Comparison of ENCODE assay signal across 2 cellular contexts in genomic region chr6:145621776-145622175, GRCh38.
TF ChIP-seq lines count a peak whose summit lies in the region.

No MANE protein-coding gene starts in this region.

TF ChIP-seq in GM12878, 131 proteins besides CTCF, POLR2A, EP300 and RAD21:
- no peak for TF ChIP-seq MYB (IDR thresholded peaks at IDR 0.05; ENCODE audit: borderline replicate concordance, low read depth, low read length)
- 0 out of 2 replicates have a peak, but pooled peaks have one; percentile 19 for TF ChIP-seq CBX5 (IDR thresholded peaks at IDR 0.05; ENCODE audit: low read depth)

TF ChIP-seq in WTC11, 78 proteins besides CTCF, POLR2A, EP300 and RAD21:
- TF ChIP-seq IRF2 (CRISPR knock-in tag; IDR thresholded peaks at IDR 0.05; ENCODE audit: borderline replicate concordance, low read depth) = no peak
- no peak for TF ChIP-seq ZNF317 (CRISPR knock-in tag; IDR thresholded peaks at IDR 0.05; ENCODE audit: borderline replicate concordance, low read depth)
- no peak for TF ChIP-seq KAT7 (CRISPR knock-in tag; IDR thresholded peaks at IDR 0.05; ENCODE audit: borderline replicate concordance)
